In the genomic region with DNA sequence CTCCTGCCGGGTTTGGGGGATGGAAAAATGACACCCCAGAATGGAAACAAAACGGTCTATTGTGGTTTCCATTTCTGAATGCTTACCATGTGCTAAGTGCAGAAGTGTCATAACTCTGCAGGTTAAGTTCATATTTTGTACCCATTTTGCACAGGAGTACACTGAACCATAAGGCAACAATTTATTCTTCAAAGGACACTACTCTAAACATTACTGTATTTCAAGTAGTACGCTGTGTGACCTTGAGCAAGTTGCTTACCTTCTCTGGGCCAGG, we compare ENCODE assay signal across 12 cellular contexts. TPM values are rescaled to one million over a fixed set of nuclear protein-coding genes. Genes with fewer than 3 reads are reported as not detected.
A peak's percentile ranks its signal among the peaks of the same experiment; 100 is the strongest.
DNase-seq lines count a peak whose midpoint lies in the region; ATAC-seq and TF ChIP-seq lines count a peak whose summit lies in the region.
"Had no signal": no experiment of that assay in that cellular context is flagged by ENCODE, and none has a peak within 500 bp of the region (broad histone marks: within the 10 kb centered on the region; RNA-seq: fewer than 3 reads in every experiment).

No MANE protein-coding gene starts in this region.

- WGBS in suprapubic skin: 56% methylated on average over 3 of the region's 3 CpGs

- H3K36me3 ChIP-seq in KMS-11 (ENCODE audit: insufficient read depth): no peaks in the 10 kb centered on the region
- no peaks in the 10 kb centered on the region for H3K36me3 ChIP-seq in lower lobe of right lung
- H3K36me3 ChIP-seq in suprapubic skin: no peaks in the 10 kb centered on the region

- no peaks in the 10 kb centered on the region for H3K36me3 Mint-ChIP-seq in stimulated activated effector memory CD8-positive, alpha-beta T cell treated with anti-CD3 and anti-CD28 coated beads, Interleukin-12 subunit alpha, Interleukin-12 subunit beta, amount 100 ng/mL, for 72 hours
- H3K36me3 Mint-ChIP-seq: stimulated activated memory B cell treated with anti-CD40 and anti-IgM and Interleukin-4, amounts not matched to agents 10 μg/mL and 1 μg/mL and 100 μg/mL, for 72 hours; T-cell had no signal

- peak overlapping the region; percentile 10; the same call in 1 of the 2 replicates for H3K4me2 ChIP-seq in KMS-11

- no peak overlapping the region for H3K4me3 Mint-ChIP-seq in stimulated activated effector memory CD8-positive, alpha-beta T cell treated with anti-CD3 and anti-CD28 coated beads, Interleukin-12 subunit alpha, Interleukin-12 subunit beta, amount 100 ng/mL, for 72 hours
- H3K4me3 Mint-ChIP-seq: stimulated activated memory B cell treated with anti-CD40 and anti-IgM and Interleukin-4, amounts not matched to agents 10 μg/mL and 1 μg/mL and 100 μg/mL, for 72 hours; T-cell had no signal

- no peaks in the 10 kb centered on the region for H3K79me2 ChIP-seq in KMS-11 (ENCODE audit: insufficient read depth, low read depth)

- H3K4me1 Mint-ChIP-seq in stimulated activated effector memory CD8-positive, alpha-beta T cell treated with anti-CD3 and anti-CD28 coated beads, Interleukin-12 subunit alpha, Interleukin-12 subunit beta, amount 100 ng/mL, for 72 hours: no peaks in the 10 kb centered on the region
- H3K4me1 Mint-ChIP-seq: T-cell had no signal

- H3K27ac Mint-ChIP-seq in stimulated activated effector memory CD8-positive, alpha-beta T cell treated with anti-CD3 and anti-CD28 coated beads, Interleukin-12 subunit alpha, Interleukin-12 subunit beta, amount 100 ng/mL, for 72 hours: no peak overlapping the region
- H3K27ac Mint-ChIP-seq: stimulated activated memory B cell treated with anti-CD40 and anti-IgM and Interleukin-4, amounts not matched to agents 10 μg/mL and 1 μg/mL and 100 μg/mL, for 72 hours; T-cell had no signal

- no peaks in the 10 kb centered on the region for H4K20me1 ChIP-seq in KMS-11 (ENCODE audit: insufficient read depth)

- H3K4me1 ChIP-seq in KMS-11 (ENCODE audit: low read depth, poor library complexity, severe bottlenecking) (peaks cover 14% of the 10 kb centered on the region), lower lobe of right lung (peaks cover 40% of the 10 kb centered on the region), suprapubic skin (peaks cover 31% of the 10 kb centered on the region)

- no peak for ATAC-seq in lower lobe of right lung
- no peak for ATAC-seq in stimulated activated effector memory CD8-positive, alpha-beta T cell treated with anti-CD3 and anti-CD28 coated beads, Interleukin-12 subunit alpha, Interleukin-12 subunit beta, amount 100 ng/mL, for 72 hours
- ATAC-seq: stimulated activated memory B cell treated with anti-CD40 and anti-IgM and Interleukin-4, amounts not matched to agents 10 μg/mL and 1 μg/mL and 100 μg/mL, for 72 hours; T-cell had no signal

- intact Hi-C loops in lower lobe of right lung (cut with DNase I): no loop called here

- H3K9me3 ChIP-seq in lower lobe of right lung (no peaks in the 10 kb centered on the region), suprapubic skin (no peaks in the 10 kb centered on the region)

- no peak overlapping the region for H3K4me3 ChIP-seq in KMS-11 (IDR thresholded peaks at IDR 0.05; ENCODE audit: insufficient read depth, low read depth, low read length)
- no peak overlapping the region for H3K4me3 ChIP-seq in lower lobe of right lung
- H3K4me3 ChIP-seq in suprapubic skin: no peak overlapping the region

- H3K9me3 Mint-ChIP-seq in stimulated activated effector memory CD8-positive, alpha-beta T cell treated with anti-CD3 and anti-CD28 coated beads, Interleukin-12 subunit alpha, Interleukin-12 subunit beta, amount 100 ng/mL, for 72 hours: no peaks in the 10 kb centered on the region
- H3K9me3 Mint-ChIP-seq: stimulated activated memory B cell treated with anti-CD40 and anti-IgM and Interleukin-4, amounts not matched to agents 10 μg/mL and 1 μg/mL and 100 μg/mL, for 72 hours; T-cell had no signal

- H3K27ac ChIP-seq in KMS-11 (no peak overlapping the region), cingulate gyrus (ENCODE audit: low read depth, low read length) (peak overlapping the region; percentile 77), lower lobe of right lung (peak overlapping the region; percentile 89), suprapubic skin (peak overlapping the region; percentile 57)

- TF ChIP-seq EP300 in suprapubic skin (IDR thresholded peaks at IDR 0.05): no peak

- H3K27me3 ChIP-seq in KMS-11 (ENCODE audit: insufficient read depth, low read depth) (no peaks in the 10 kb centered on the region), lower lobe of right lung (ENCODE audit: low read depth) (no peaks in the 10 kb centered on the region), suprapubic skin (no peaks in the 10 kb centered on the region)

- DNase-seq in lower lobe of right lung (no peak), suprapubic skin (ENCODE audit: low spot score in 2 of 2) (no peak), hepatic stellate cell (ENCODE audit: low spot score) (no peak), superior temporal gyrus (ENCODE audit: extremely low spot score) (no peak)
- no peak for DNase-seq in activated T-cell treated with anti-CD3 and anti-CD28 coated beads, Interleukin-2, amount 50 U/mL, for 48 hours
- DNase-seq in stimulated activated effector memory CD8-positive, alpha-beta T cell treated with anti-CD3 and anti-CD28 coated beads, Interleukin-12 subunit alpha, Interleukin-12 subunit beta, amount 100 ng/mL, for 72 hours (ENCODE audit: low spot score in 2 of 2): no peak
- DNase-seq: NCI-H1105 treated with DMSO at 0.1 percent for 48 hours, T-cell had no signal

- no peak for TF ChIP-seq POLR2A in suprapubic skin (IDR thresholded peaks at IDR 0.05)

- TF ChIP-seq CTCF in KMS-11 (conservative IDR thresholded peaks at IDR 0.05; ENCODE audit: low read depth, low read length): no peak; the same call in 1 of the 2 replicates
- TF ChIP-seq CTCF in lower lobe of right lung (IDR thresholded peaks at IDR 0.05): no peak
- no peak for TF ChIP-seq CTCF in suprapubic skin (IDR thresholded peaks at IDR 0.05)

- H2AFZ ChIP-seq in KMS-11 (ENCODE audit: low read depth): no peak overlapping the region

- H3K9ac ChIP-seq in KMS-11: no peak overlapping the region

RNA-seq across cellular contexts. Expression of a gene that starts 9.8 kb away (rescaled TPM):
- total RNA-seq in lower lobe of right lung (196 TPM), suprapubic skin (100 to 1,000 TPM; 335 to 766 (median 507) TPM)

RNA-seq across cellular contexts. Expression of a gene that starts 42.4 kb away (rescaled TPM):
- total RNA-seq in lower lobe of right lung (17.1 TPM), suprapubic skin (1 to 10 TPM in 1 of 4 donors, not detected in 3; 2.7 TPM)
- total RNA-seq: fibroblast of villous mesenchyme, T-cell had no signal
